Comparison of ENCODE assay signal across 1 cellular context in the genomic region with DNA sequence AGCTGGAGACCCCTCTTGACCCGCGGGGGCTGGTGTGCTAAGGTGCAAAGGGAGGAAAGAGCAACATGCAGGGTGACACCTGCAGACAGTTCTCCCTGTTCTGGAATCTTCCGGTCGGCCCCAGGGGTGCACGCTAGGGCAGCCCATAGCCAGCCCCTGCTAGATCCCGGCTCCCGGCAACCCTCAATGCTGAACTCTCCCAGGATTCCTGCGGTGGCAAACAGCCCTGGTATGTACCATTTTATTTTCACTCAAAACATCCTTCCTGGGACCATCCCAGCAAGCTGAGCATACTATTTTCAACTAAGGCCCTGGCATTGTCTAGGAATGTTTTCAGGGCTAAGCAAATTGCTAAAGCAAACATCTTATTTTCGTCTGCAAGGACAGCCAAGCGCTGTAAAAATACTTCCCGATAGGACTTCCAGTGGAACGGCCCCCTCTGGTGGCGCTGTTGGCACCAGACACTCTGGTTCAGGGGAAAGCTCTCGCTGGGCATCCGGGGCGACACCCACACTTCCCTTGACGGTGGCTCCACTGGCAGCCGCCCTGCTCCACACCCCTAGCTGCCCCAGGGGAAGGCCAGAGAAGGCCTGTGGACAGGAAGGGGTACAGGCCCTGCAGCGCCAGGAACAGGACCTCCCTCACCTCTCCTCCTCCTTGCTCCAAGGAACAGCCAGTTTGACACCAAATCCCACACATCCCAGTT.
TF ChIP-seq lines count a peak whose summit lies in the region.

No MANE protein-coding gene starts in this region.

TF ChIP-seq in GM23338, 12 proteins besides CTCF, POLR2A, EP300 and RAD21 (continued from another document):
- TF ChIP-seq, protein P1, sequence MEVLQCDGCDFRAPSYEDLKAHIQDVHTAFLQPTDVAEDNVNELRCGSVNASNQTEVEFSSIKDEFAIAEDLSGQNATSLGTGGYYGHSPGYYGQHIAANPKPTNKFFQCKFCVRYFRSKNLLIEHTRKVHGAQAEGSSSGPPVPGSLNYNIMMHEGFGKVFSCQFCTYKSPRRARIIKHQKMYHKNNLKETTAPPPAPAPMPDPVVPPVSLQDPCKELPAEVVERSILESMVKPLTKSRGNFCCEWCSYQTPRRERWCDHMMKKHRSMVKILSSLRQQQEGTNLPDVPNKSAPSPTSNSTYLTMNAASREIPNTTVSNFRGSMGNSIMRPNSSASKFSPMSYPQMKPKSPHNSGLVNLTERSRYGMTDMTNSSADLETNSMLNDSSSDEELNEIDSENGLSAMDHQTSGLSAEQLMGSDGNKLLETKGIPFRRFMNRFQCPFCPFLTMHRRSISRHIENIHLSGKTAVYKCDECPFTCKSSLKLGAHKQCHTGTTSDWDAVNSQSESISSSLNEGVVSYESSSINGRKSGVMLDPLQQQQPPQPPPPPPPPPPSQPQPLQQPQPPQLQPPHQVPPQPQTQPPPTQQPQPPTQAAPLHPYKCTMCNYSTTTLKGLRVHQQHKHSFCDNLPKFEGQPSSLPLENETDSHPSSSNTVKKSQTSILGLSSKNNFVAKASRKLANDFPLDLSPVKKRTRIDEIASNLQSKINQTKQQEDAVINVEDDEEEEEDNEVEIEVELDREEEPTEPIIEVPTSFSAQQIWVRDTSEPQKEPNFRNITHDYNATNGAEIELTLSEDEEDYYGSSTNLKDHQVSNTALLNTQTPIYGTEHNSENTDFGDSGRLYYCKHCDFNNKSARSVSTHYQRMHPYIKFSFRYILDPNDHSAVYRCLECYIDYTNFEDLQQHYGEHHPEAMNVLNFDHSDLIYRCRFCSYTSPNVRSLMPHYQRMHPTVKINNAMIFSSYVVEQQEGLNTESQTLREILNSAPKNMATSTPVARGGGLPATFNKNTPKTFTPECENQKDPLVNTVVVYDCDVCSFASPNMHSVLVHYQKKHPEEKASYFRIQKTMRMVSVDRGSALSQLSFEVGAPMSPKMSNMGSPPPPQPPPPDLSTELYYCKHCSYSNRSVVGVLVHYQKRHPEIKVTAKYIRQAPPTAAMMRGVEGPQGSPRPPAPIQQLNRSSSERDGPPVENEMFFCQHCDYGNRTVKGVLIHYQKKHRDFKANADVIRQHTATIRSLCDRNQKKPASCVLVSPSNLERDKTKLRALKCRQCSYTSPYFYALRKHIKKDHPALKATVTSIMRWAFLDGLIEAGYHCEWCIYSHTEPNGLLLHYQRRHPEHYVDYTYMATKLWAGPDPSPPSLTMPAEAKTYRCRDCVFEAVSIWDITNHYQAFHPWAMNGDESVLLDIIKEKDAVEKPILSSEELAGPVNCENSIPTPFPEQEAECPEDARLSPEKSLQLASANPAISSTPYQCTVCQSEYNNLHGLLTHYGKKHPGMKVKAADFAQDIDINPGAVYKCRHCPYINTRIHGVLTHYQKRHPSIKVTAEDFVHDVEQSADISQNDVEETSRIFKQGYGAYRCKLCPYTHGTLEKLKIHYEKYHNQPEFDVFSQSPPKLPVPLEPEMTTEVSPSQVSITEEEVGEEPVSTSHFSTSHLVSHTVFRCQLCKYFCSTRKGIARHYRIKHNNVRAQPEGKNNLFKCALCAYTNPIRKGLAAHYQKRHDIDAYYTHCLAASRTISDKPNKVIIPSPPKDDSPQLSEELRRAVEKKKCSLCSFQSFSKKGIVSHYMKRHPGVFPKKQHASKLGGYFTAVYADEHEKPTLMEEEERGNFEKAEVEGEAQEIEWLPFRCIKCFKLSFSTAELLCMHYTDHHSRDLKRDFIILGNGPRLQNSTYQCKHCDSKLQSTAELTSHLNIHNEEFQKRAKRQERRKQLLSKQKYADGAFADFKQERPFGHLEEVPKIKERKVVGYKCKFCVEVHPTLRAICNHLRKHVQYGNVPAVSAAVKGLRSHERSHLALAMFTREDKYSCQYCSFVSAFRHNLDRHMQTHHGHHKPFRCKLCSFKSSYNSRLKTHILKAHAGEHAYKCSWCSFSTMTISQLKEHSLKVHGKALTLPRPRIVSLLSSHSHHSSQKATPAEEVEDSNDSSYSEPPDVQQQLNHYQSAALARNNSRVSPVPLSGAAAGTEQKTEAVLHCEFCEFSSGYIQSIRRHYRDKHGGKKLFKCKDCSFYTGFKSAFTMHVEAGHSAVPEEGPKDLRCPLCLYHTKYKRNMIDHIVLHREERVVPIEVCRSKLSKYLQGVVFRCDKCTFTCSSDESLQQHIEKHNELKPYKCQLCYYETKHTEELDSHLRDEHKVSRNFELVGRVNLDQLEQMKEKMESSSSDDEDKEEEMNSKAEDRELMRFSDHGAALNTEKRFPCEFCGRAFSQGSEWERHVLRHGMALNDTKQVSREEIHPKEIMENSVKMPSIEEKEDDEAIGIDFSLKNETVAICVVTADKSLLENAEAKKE (CRISPR knock-in tag; IDR thresholded peaks at IDR 0.05) = no peak
- TF ChIP-seq STAT1 (IDR thresholded peaks at IDR 0.05; ENCODE audit: unreplicated experiment) (no peak), EZH2phosphoT487 (IDR thresholded peaks at IDR 0.05; ENCODE audit: unreplicated experiment) (no peak)
TF ChIP-seq in GM23338: peak in this region for 0.
